ENCODE assay signal across 8 cellular contexts in genomic region chr1:64823691-64824476, GRCh38.
DNase-seq lines count a peak whose midpoint lies in the region; ATAC-seq, FAIRE-seq and TF ChIP-seq lines count a peak whose summit lies in the region.

No MANE protein-coding gene starts in this region.

- no peaks in the 10 kb centered on the region for H3K23me2 ChIP-seq in H1 (ENCODE audit: low read depth, low read length)

- peak; percentile 72 for ATAC-seq in HG03442 (IDR thresholded peaks at IDR 0.05; ENCODE audit: unreplicated experiment)
- no peak for ATAC-seq in GM21381 (IDR thresholded peaks at IDR 0.05; ENCODE audit: unreplicated experiment)

- H2BK15ac ChIP-seq in H1 (ENCODE audit: low read length), result no peak overlapping the region

- H3K79me2 ChIP-seq in H1 (ENCODE audit: control insufficient read depth in 1 of 2, insufficient read depth in 2 of 2, low read length in 2 of 2), result no peaks in the 10 kb centered on the region

- no peaks in the 10 kb centered on the region for H3K27me3 Mint-ChIP-seq in mesothelial cell of epicardium (ENCODE audit: low read depth)

- no peak for TF ChIP-seq POLR2A in H1 (IDR thresholded peaks at IDR 0.05; ENCODE audit: control extremely low read depth in 1 of 2, low read depth in 2 of 2, low read length in 2 of 2)

- no peak overlapping the region for H2BK12ac ChIP-seq in H1 (ENCODE audit: low read depth, low read length)

- H3K4me1 ChIP-seq in H1 (replicated peaks in 1 of 4; ENCODE audit: control insufficient read depth in 3 of 4, insufficient read depth in 4 of 4, low read length in 3 of 4), result peaks cover 0 to 2% (median 0%) of the 10 kb centered on the region in 4 experiments; a peak in 1 of 7 replicates

- H3K4me2 ChIP-seq in H1 (ENCODE audit: insufficient read depth in 1 of 2, low read depth in 2 of 2, low read length in 2 of 2), result no peak overlapping the region; a peak in 1 of 4 replicates

- H3K36me3 ChIP-seq in H1 (ENCODE audit: control insufficient read depth in 2 of 4, insufficient read depth in 4 of 4, low read length in 3 of 4), result no peaks in the 10 kb centered on the region

- no peak for TF ChIP-seq EP300 in H1 (IDR thresholded peaks at IDR 0.05; ENCODE audit: borderline replicate concordance in 1 of 2, low read depth in 2 of 2, low read length in 2 of 2)

- no peak overlapping the region for H3K9ac ChIP-seq in H1 (replicated peaks in 1 of 4; ENCODE audit: extremely low read depth in 1 of 4, low read depth in 3 of 4, low read length in 3 of 4)

- 75% methylated on average over 11 of the region's 11 CpGs; no CpG with 5 or more reads in 1 of the 2 experiments for WGBS in H1 (ENCODE audit: extremely low coverage in 1 of 2, insufficient coverage in 1 of 2, insufficient read length in 1 of 2, insufficient replicate concordance in 2 of 2, low coverage in 1 of 2, low lambda C conversion rate in 2 of 2, missing lambda C conversion rate in 1 of 2), 2 experiments

- H2BK20ac ChIP-seq in H1 (ENCODE audit: low read length), result no peak overlapping the region

- no peak overlapping the region for H3K27ac ChIP-seq in H1 (ENCODE audit: low read depth, low read length)

- TF ChIP-seq CTCF in H1 (IDR thresholded peaks at IDR 0.05; ENCODE audit: control extremely low read depth in 1 of 3, insufficient read depth in 1 of 3, low read depth in 1 of 3, low read length in 3 of 3) (peak in 2 of 3 experiments; percentile 67 to 82; a peak in 3 of 4 replicates), mesothelial cell of epicardium (IDR thresholded peaks at IDR 0.05; ENCODE audit: unreplicated experiment) (peak; percentile 77)

- no peak overlapping the region for H3K4me3 Mint-ChIP-seq in mesothelial cell of epicardium

- H3K23ac ChIP-seq in H1 (ENCODE audit: insufficient read length), result no peak overlapping the region

- no peaks in the 10 kb centered on the region for H3K4me1 Mint-ChIP-seq in mesothelial cell of epicardium

- 0 out of 2 replicates have a peak overlapping the region, but pooled peaks have one; percentile 3 for H2AFZ ChIP-seq in H1 (ENCODE audit: low read length)

- H3K56ac ChIP-seq in H1 (replicated peaks; ENCODE audit: insufficient read length, low read depth, low read length), result no peak overlapping the region

- no peak overlapping the region for H2AK5ac ChIP-seq in H1 (ENCODE audit: low read depth, low read length)

- no peak overlapping the region; the same call in 1 of the 2 replicates for H3K18ac ChIP-seq in H1 (ENCODE audit: extremely low read depth, low read length)

- no peaks in the 10 kb centered on the region for H4K20me1 ChIP-seq in H1 (replicated peaks in 1 of 2; ENCODE audit: control insufficient read depth in 1 of 2, insufficient read depth in 2 of 2, low read length in 2 of 2)

- peaks cover 12% of the 10 kb centered on the region for H3K9me3 Mint-ChIP-seq in mesothelial cell of epicardium

- H3K36me3 Mint-ChIP-seq in mesothelial cell of epicardium, result peaks cover 21% of the 10 kb centered on the region

- H3K27ac Mint-ChIP-seq in mesothelial cell of epicardium, result no peak overlapping the region

- peak; percentile 96 for FAIRE-seq in G401.6 (lab: Jason Lieb, UNC)
- peak; percentile 98 for FAIRE-seq in H1 (lab: Jason Lieb, UNC)

- CTCF ChIA-PET in H1 (lab: Charles Lee; ENCODE audit: partially characterized antibody), result interaction anchor here (0.7 to 3.2 kb wide), 28 partner anchors 9 to 552 kb away, joined by 3 to 26 read pairs (median 3); no protein-coding TSS in a partner anchor

- no peak overlapping the region for H3K14ac ChIP-seq in H1 (ENCODE audit: insufficient read length)

- no peak overlapping the region for H4K8ac ChIP-seq in H1 (ENCODE audit: extremely low read depth, insufficient read depth, low read length)

- no peak overlapping the region for H2BK5ac ChIP-seq in H1 (ENCODE audit: low read depth, low read length)

- H4K91ac ChIP-seq in H1 (replicated peaks; ENCODE audit: insufficient read length, low read length), result no peak overlapping the region

- H3K4me3 ChIP-seq in H1 (ENCODE audit: extremely low read depth in 1 of 4, insufficient read depth in 2 of 4, low read depth in 3 of 4, low read length in 4 of 4), result no peak overlapping the region

- H3K4ac ChIP-seq in H1 (replicated peaks; ENCODE audit: insufficient read length, low read depth, low read length), result no peak overlapping the region

- DNase-seq in NCI-H69 (lab: John Stamatoyannopoulos, UW) (peak; percentile 81), H1 (ENCODE audit: low read depth in 1 of 2, low spot score in 2 of 2) (peak in 1 of 2 experiments; percentile 70), mesothelial cell of epicardium (ENCODE audit: low spot score in 2 of 2, unreplicated experiment in 2 of 2) (peak in 1 of 2 experiments; percentile 67)
- DNase-seq in activated CD4-positive, alpha-beta T cell treated with anti-CD3 and anti-CD28 coated beads, Interleukin-2, amount 50 U/mL, for 4 hours, result peak; percentile 42 to 59
- DNase-seq in stimulated activated CD8-positive, alpha-beta memory T cell treated with anti-CD3 and anti-CD28 coated beads, Interleukin-4, amount 100 ng/mL, for 24 hours (ENCODE audit: low read depth), result peak; percentile 26

- no peak overlapping the region for H2BK120ac ChIP-seq in H1 (replicated peaks; ENCODE audit: low read depth, low read length)

- no peaks in the 10 kb centered on the region; the same call in 1 of the 2 replicates for H3K79me1 ChIP-seq in H1 (ENCODE audit: low read depth, low read length)

- peak overlapping the region; percentile 90 for H4K5ac ChIP-seq in H1 (ENCODE audit: insufficient read length, low read depth, low read length)

- H3K27me3 ChIP-seq in H1 (replicated peaks in 1 of 4; ENCODE audit: control insufficient read depth in 3 of 4, extremely low read depth in 1 of 4, insufficient read depth in 3 of 4, low read length in 3 of 4), result no peaks in the 10 kb centered on the region

- H3K9me3 ChIP-seq in H1 (ENCODE audit: insufficient read depth in 2 of 2, low read depth in 1 of 2, low read length in 1 of 2), result no peaks in the 10 kb centered on the region

- peak; percentile 89 to 91 for TF ChIP-seq RAD21 in H1 (IDR thresholded peaks at IDR 0.05 in 1 of 2, conservative IDR thresholded peaks at IDR 0.05 in 1 of 2; ENCODE audit: low read depth in 2 of 2, low read length in 2 of 2)

- POLR2A ChIA-PET in H1 (lab: Charles Lee; ENCODE audit: partially characterized antibody), result interaction anchor here (1.6 kb wide), 1 partner anchor 25 kb away, joined by 3 read pairs; no protein-coding TSS in a partner anchor

TF ChIP-seq in H1, 55 proteins besides CTCF, POLR2A, EP300 and RAD21 (continues in another document):
- peak; percentile 88 for TF ChIP-seq CEBPB (IDR thresholded peaks at IDR 0.05; ENCODE audit: low read depth, low read length)
- TF ChIP-seq, protein P1, sequence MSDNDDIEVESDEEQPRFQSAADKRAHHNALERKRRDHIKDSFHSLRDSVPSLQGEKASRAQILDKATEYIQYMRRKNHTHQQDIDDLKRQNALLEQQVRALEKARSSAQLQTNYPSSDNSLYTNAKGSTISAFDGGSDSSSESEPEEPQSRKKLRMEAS (IDR thresholded peaks at IDR 0.05), result 0 out of 2 replicates have a peak, but pooled peaks have one; percentile 17
